Comparison of ENCODE assay signal across 15 cellular contexts in the genomic region with DNA sequence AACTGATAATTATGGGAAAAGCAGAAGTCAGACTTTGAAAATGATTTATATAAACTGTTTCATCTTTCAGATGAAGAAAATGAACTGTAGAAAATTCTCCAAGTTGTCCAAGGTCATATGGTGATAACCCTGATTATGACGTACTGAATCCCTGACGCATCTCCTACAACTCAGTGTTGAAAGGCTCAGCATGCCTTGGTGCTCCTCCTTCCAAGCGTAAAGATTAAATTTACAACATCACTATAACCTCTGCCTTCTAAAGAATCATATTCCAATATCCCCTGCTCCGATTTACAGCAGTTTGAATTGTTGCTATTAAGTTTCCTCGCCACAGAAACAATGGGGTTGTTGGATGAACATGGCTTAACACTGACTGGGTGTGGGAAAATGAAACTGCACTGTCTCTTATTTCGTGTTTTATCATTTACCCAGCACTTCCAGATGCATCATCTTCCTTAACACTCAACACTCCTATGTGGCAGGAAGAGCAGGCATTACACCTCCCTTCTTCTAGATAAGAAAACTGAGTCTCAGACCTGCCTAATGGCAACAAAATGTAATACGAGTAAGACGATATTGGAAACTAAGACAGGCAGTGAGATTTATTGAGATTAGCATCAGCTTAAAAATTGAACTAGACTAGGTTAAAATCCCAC.
DNase-seq lines count a peak whose midpoint lies in the region; ATAC-seq and TF ChIP-seq lines count a peak whose summit lies in the region.
"Had no signal": no experiment of that assay in that cellular context is flagged by ENCODE, and none has a peak within 500 bp of the region (broad histone marks: within the 10 kb centered on the region; RNA-seq: fewer than 3 reads in every experiment).

No MANE protein-coding gene starts in this region.

- H3K4me1 ChIP-seq in mesenchymal stem cell (ENCODE audit: control insufficient read depth, insufficient read depth, low read depth, low read length): peaks cover 12% of the 10 kb centered on the region
- peaks cover 14% of the 10 kb centered on the region for H3K4me1 ChIP-seq in mammary epithelial cell (ENCODE audit: insufficient read depth, low read length)
- H3K4me1 ChIP-seq: suprapubic skin had no signal

- H2AK5ac ChIP-seq in mesenchymal stem cell (ENCODE audit: low read length, severe bottlenecking): no peak overlapping the region

- ATAC-seq in Right ventricle myocardium inferior: peak; percentile 16
- ATAC-seq in activated T-cell treated with anti-CD3 and anti-CD28 coated beads, Interleukin-2, amount 50 U/mL, for 72 hours (replicated peaks in 1 of 2): no peak
- ATAC-seq: natural killer cell treated with Interleukin-12 subunit alpha and Interleukin-12 subunit beta and Interleukin-15 and Interleukin-18, amount 100 ng/mL, for 72 hours had no signal

- H3K27ac ChIP-seq in mesenchymal stem cell (ENCODE audit: low read length, poor library complexity, severe bottlenecking) (peak overlapping the region; percentile 51), mammary epithelial cell (ENCODE audit: insufficient read depth, low read depth, low read length) (no peak overlapping the region)
- H3K27ac ChIP-seq: suprapubic skin, VCaP had no signal

- no peak overlapping the region for H2BK120ac ChIP-seq in mesenchymal stem cell (ENCODE audit: low read depth, low read length)

- H3K4me1 Mint-ChIP-seq in activated T-cell treated with anti-CD3 and anti-CD28 coated beads, Interleukin-2, amount 50 U/mL, for 72 hours (ENCODE audit: low read depth): no peaks in the 10 kb centered on the region
- H3K4me1 Mint-ChIP-seq: activated naive CD4-positive, alpha-beta T cell treated with anti-CD3 and anti-CD28 coated beads, Interleukin-2, amount 50 U/mL, for 24 hours had no signal

- TF ChIP-seq CTCF in mammary epithelial cell (conservative IDR thresholded peaks at IDR 0.05 in 1 of 2, IDR thresholded peaks at IDR 0.05 in 1 of 2; ENCODE audit: extremely low read depth in 1 of 2, insufficient read depth in 1 of 2, low read depth in 1 of 2, low read length in 2 of 2) (no peak), GM13976 (IDR thresholded peaks at IDR 0.05; ENCODE audit: borderline replicate concordance, control extremely low read depth, extremely low read depth, insufficient read depth, missing control alignments) (no peak)

- H3K27ac Mint-ChIP-seq in activated T-cell treated with anti-CD3 and anti-CD28 coated beads, Interleukin-2, amount 50 U/mL, for 72 hours: no peak overlapping the region
- H3K27ac Mint-ChIP-seq: activated naive CD4-positive, alpha-beta T cell treated with anti-CD3 and anti-CD28 coated beads, Interleukin-2, amount 50 U/mL, for 24 hours; dendritic cell treated with granulocyte-macrophage colony-stimulating factor and Interleukin-4, amounts not matched to agents 40 ng/mL and 50 ng/mL, for 4 days; natural killer cell treated with Interleukin-12 subunit alpha and Interleukin-12 subunit beta and Interleukin-15 and Interleukin-18, amount 100 ng/mL, for 72 hours had no signal

- peaks cover 5% of the 10 kb centered on the region for H3K79me1 ChIP-seq in mesenchymal stem cell (replicated peaks; ENCODE audit: low read length, poor library complexity, severe bottlenecking)

- H3K18ac ChIP-seq in mesenchymal stem cell (ENCODE audit: low read depth in 1 of 2, low read length in 2 of 2): no peak overlapping the region

- no peak overlapping the region for H3K4ac ChIP-seq in mesenchymal stem cell (ENCODE audit: low read depth in 1 of 2, low read length in 2 of 2)

- no peak overlapping the region for H4K8ac ChIP-seq in mesenchymal stem cell (ENCODE audit: low read length)

- intact Hi-C loops in Right ventricle myocardium inferior (cut with DNase I): no loop called here
- intact Hi-C loops in cardiac septum (cut with DNase I): no loop called here
- intact Hi-C loops in mammary epithelial cell (cut with micrococcal nuclease): loop anchor here (5.0 kb wide), 1 partner anchor 72 kb away; no protein-coding TSS in a partner anchor

- no peak overlapping the region for H4K91ac ChIP-seq in mesenchymal stem cell (ENCODE audit: low read length)

- 83% methylated on average over 5 of the region's 8 CpGs for WGBS in mesenchymal stem cell
- WGBS in mammary epithelial cell (ENCODE audit: low coverage, missing lambda C conversion rate): 94% methylated on average over 8 of the region's 8 CpGs

- no peak for TF ChIP-seq POLR2A in erythroblast (IDR thresholded peaks at IDR 0.05; ENCODE audit: low read length)

- H3K4me3 ChIP-seq in mesenchymal stem cell (ENCODE audit: insufficient read depth in 1 of 2, low read depth in 1 of 2, low read length in 2 of 2) (no peak overlapping the region), mammary epithelial cell (replicated peaks in 1 of 3; ENCODE audit: insufficient read depth in 1 of 3, low read depth in 2 of 3, low read length in 3 of 3) (no peak overlapping the region)
- H3K4me3 ChIP-seq: suprapubic skin had no signal

- no peak overlapping the region for H2BK12ac ChIP-seq in mesenchymal stem cell (ENCODE audit: low read length in 2 of 2)

- no peaks in the 10 kb centered on the region for H3K36me3 Mint-ChIP-seq in activated T-cell treated with anti-CD3 and anti-CD28 coated beads, Interleukin-2, amount 50 U/mL, for 72 hours (ENCODE audit: insufficient read depth in 2 of 2)
- H3K36me3 Mint-ChIP-seq: activated naive CD4-positive, alpha-beta T cell treated with anti-CD3 and anti-CD28 coated beads, Interleukin-2, amount 50 U/mL, for 24 hours; natural killer cell treated with Interleukin-12 subunit alpha and Interleukin-12 subunit beta and Interleukin-15 and Interleukin-18, amount 100 ng/mL, for 72 hours had no signal

- peaks cover 22% of the 10 kb centered on the region for H3K27me3 Mint-ChIP-seq in activated T-cell treated with anti-CD3 and anti-CD28 coated beads, Interleukin-2, amount 50 U/mL, for 72 hours (ENCODE audit: low read depth)
- H3K27me3 Mint-ChIP-seq: dendritic cell treated with granulocyte-macrophage colony-stimulating factor and Interleukin-4, amounts not matched to agents 40 ng/mL and 50 ng/mL, for 4 days had no signal

- H3K4me2 ChIP-seq in mesenchymal stem cell (ENCODE audit: low read length, poor library complexity, severe bottlenecking) (no peak overlapping the region), mammary epithelial cell (ENCODE audit: insufficient read depth, low read depth, low read length) (no peak overlapping the region)

- DNase-seq in Right ventricle myocardium inferior (ENCODE audit: missing footprints): no peak
- DNase-seq in cardiac septum (ENCODE audit: low spot score): no peak
- DNase-seq in erythroblast (lab: John Stamatoyannopoulos, UW): peak; percentile 19 to 33
- DNase-seq in mesenchymal stem cell: no peak
- no peak for DNase-seq in mammary epithelial cell
- DNase-seq in NCI-H1436 treated with DMSO at 0.1 percent for 48 hours (lab: John Stamatoyannopoulos, UW): no peak
- no peak for DNase-seq in activated T-cell treated with anti-CD3 and anti-CD28 coated beads, Interleukin-2, amount 50 U/mL, for 72 hours
- no peak for DNase-seq in GM13976 (ENCODE audit: low spot score)
- DNase-seq: NCI-H2081, small intestine had no signal

- no peaks in the 10 kb centered on the region for H4K20me1 ChIP-seq in mammary epithelial cell (ENCODE audit: insufficient read depth, low read length)

- no peak overlapping the region for H2BK15ac ChIP-seq in mesenchymal stem cell (ENCODE audit: low read depth, poor library complexity, severe bottlenecking)

- H3K4me3 Mint-ChIP-seq in activated T-cell treated with anti-CD3 and anti-CD28 coated beads, Interleukin-2, amount 50 U/mL, for 72 hours: no peak overlapping the region
- H3K4me3 Mint-ChIP-seq: activated naive CD4-positive, alpha-beta T cell treated with anti-CD3 and anti-CD28 coated beads, Interleukin-2, amount 50 U/mL, for 24 hours; dendritic cell treated with granulocyte-macrophage colony-stimulating factor and Interleukin-4, amounts not matched to agents 40 ng/mL and 50 ng/mL, for 4 days; natural killer cell treated with Interleukin-12 subunit alpha and Interleukin-12 subunit beta and Interleukin-15 and Interleukin-18, amount 100 ng/mL, for 72 hours had no signal

- no peaks in the 10 kb centered on the region for H3K9me3 ChIP-seq in mesenchymal stem cell (ENCODE audit: control insufficient read depth, low read length)
- no peaks in the 10 kb centered on the region for H3K9me3 ChIP-seq in mammary epithelial cell (replicated peaks; ENCODE audit: insufficient read depth, low read length)
- H3K9me3 ChIP-seq: suprapubic skin had no signal

- H2AFZ ChIP-seq in mesenchymal stem cell (ENCODE audit: low read depth, low read length) (no peak overlapping the region), mammary epithelial cell (ENCODE audit: low read depth, low read length) (no peak overlapping the region)

- in situ Hi-C loops in mammary epithelial cell (cut with MboI; ENCODE audit: low sequenced_read_pairs in 2 of 2): no loop called here
- in situ Hi-C loops in GM13976 (cut with MboI; ENCODE audit: low sequenced_read_pairs, unreplicated experiment): no loop called here

- BruUV-seq in mammary epithelial cell (replicated peaks; lab: Mats Ljungman, UMichigan): no TSS peak

- no peak overlapping the region for H3K23ac ChIP-seq in mesenchymal stem cell (ENCODE audit: low read length in 2 of 2)

- H3K79me2 ChIP-seq in mammary epithelial cell (ENCODE audit: insufficient read depth, low read length): no peaks in the 10 kb centered on the region

- no peak overlapping the region for H3K14ac ChIP-seq in mesenchymal stem cell (ENCODE audit: low read length in 2 of 2)

- CTCF ChIA-PET in mammary epithelial cell (lab: Charles Lee; ENCODE audit: low non-redundant PET): no interaction called here

- H3K36me3 ChIP-seq in mesenchymal stem cell (ENCODE audit: control insufficient read depth in 1 of 2, insufficient read depth in 2 of 2, low read depth in 1 of 2, low read length in 2 of 2) (no peaks in the 10 kb centered on the region), mammary epithelial cell (ENCODE audit: insufficient read depth, low read length) (no peaks in the 10 kb centered on the region)
- H3K36me3 ChIP-seq: suprapubic skin had no signal

- H3K27me3 ChIP-seq in mesenchymal stem cell (ENCODE audit: control insufficient read depth in 1 of 2, insufficient read depth in 1 of 2, low read length in 2 of 2): no peaks in the 10 kb centered on the region
- H3K27me3 ChIP-seq in mammary epithelial cell (ENCODE audit: insufficient read depth, low read length): no peaks in the 10 kb centered on the region
- H3K27me3 ChIP-seq: suprapubic skin had no signal

- H3K9ac ChIP-seq in mesenchymal stem cell (ENCODE audit: low read length): no peak overlapping the region
- H3K9ac ChIP-seq in mammary epithelial cell (ENCODE audit: insufficient read depth, low read length): no peak overlapping the region

- dilution Hi-C loops in mammary epithelial cell (cut with HindIII; ENCODE audit: low sequenced_read_pairs): no loop called here

- no peak overlapping the region for H2BK5ac ChIP-seq in mesenchymal stem cell (ENCODE audit: low read depth, low read length, poor library complexity, severe bottlenecking)

- no peaks in the 10 kb centered on the region for H3K9me3 Mint-ChIP-seq in activated T-cell treated with anti-CD3 and anti-CD28 coated beads, Interleukin-2, amount 50 U/mL, for 72 hours
- H3K9me3 Mint-ChIP-seq: activated naive CD4-positive, alpha-beta T cell treated with anti-CD3 and anti-CD28 coated beads, Interleukin-2, amount 50 U/mL, for 24 hours; dendritic cell treated with granulocyte-macrophage colony-stimulating factor and Interleukin-4, amounts not matched to agents 40 ng/mL and 50 ng/mL, for 4 days; natural killer cell treated with Interleukin-12 subunit alpha and Interleukin-12 subunit beta and Interleukin-15 and Interleukin-18, amount 100 ng/mL, for 72 hours had no signal

Comparison
In these comparisons a context has a peak if more than half of its experiments do, and no peak if none do; other contexts are left out.
1. DNase-seq: peak in erythroblast (2 of 2); none in Right ventricle myocardium inferior (single experiment), cardiac septum (single experiment), mesenchymal stem cell (single experiment), mammary epithelial cell (single experiment), NCI-H1436 treated with DMSO at 0.1 percent for 48 hours (single experiment), activated T-cell treated with anti-CD3 and anti-CD28 coated beads, Interleukin-2, amount 50 U/mL, for 72 hours (0 of 2) and GM13976 (single experiment).